Comparison of ENCODE assay signal across 18 cellular contexts in the genomic region with DNA sequence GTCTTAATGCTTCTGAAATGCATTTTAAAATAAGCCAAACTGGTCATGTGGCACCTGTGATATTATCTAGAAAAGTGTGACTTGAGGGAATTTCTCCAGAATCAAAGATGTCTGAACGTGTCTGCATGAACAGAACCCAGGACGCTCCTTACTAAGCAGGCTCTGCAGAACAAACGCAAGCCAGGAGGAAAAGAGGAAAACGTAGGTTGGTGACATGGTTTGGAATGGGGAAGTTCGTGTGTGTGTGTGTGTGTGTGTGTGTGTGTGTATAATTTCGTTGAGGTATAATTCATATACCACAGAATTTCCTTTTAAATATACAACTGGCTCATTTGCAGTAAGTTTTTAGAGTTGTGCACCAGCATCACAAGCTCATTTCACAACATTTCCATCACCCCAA.
"Had no signal": no experiment of that assay in that cellular context is flagged by ENCODE, and none has a peak within 500 bp of the region (broad histone marks: within the 10 kb centered on the region; RNA-seq: fewer than 3 reads in every experiment).

No MANE protein-coding gene starts in this region.

- H3K27me3 ChIP-seq: colonic mucosa, pancreas, sigmoid colon, testis had no signal

- H3K9me3 ChIP-seq: colonic mucosa, pancreas, sigmoid colon, testis had no signal

- H3K4me1 ChIP-seq: colonic mucosa, pancreas, sigmoid colon, testis had no signal

- FAIRE-seq: frontal cortex, pancreas had no signal

- DNase-seq: activated CD4-positive, alpha-beta T cell treated with anti-CD3 and anti-CD28 coated beads for 48 hours; activated CD8-positive, alpha-beta memory T cell treated with anti-CD3 and anti-CD28 coated beads, Interleukin-2, amount 50 U/mL, for 4 hours; activated CD8-positive, alpha-beta T cell treated with anti-CD3 and anti-CD28 coated beads, Interleukin-2, amount 10 ng/mL, durations not matched to agents 7 days and 5 days; activated effector memory CD4-positive, alpha-beta T cell treated with anti-CD3 and anti-CD28 coated beads, Interleukin-2, amount 50 U/mL, for 16 hours; activated T-cell treated with anti-CD3 and anti-CD28 coated beads, Interleukin-2, amount 50 U/mL, for 48 hours; colonic mucosa; immature natural killer cell; midbrain; pancreas; sigmoid colon; stimulated activated CD4-positive, alpha-beta T cell treated with anti-CD3 and anti-CD28 coated beads, Interleukin-1b, Interleukin-23, amount 100 ng/mL, for 48 hours; stimulated activated naive CD8-positive, alpha-beta T cell treated with anti-CD3 and anti-CD28 coated beads, Interleukin-15, amount 100 ng/mL, for 72 hours; T-helper 17 cell; testis had no signal

- H3K27ac ChIP-seq: colonic mucosa, sigmoid colon, testis had no signal

- H3K36me3 ChIP-seq: colonic mucosa, pancreas, sigmoid colon had no signal

- ATAC-seq: activated CD8-positive, alpha-beta T cell treated with anti-CD3 and anti-CD28 coated beads, Interleukin-2, amount 10 ng/mL, durations not matched to agents 7 days and 5 days; activated naive CD4-positive, alpha-beta T cell treated with anti-CD3 and anti-CD28 coated beads, Interleukin-2, amount 50 U/mL, for 72 hours; stimulated activated naive CD8-positive, alpha-beta T cell treated with anti-CD3 and anti-CD28 coated beads, Interleukin-15, amount 100 ng/mL, for 72 hours; T-helper 17 cell; WTC11 had no signal

- H3K4me3 ChIP-seq: colonic mucosa, lung, pancreas, sigmoid colon, testis had no signal
